Comparison of ENCODE assay signal across 8 cellular contexts in genomic region chr22:32204211-32204855, GRCh38. TPM values are rescaled to one million over a fixed set of nuclear protein-coding genes. Genes with fewer than 3 reads are reported as not detected.
A peak's percentile ranks its signal among the peaks of the same experiment; 100 is the strongest.
DNase-seq lines count a peak whose midpoint lies in the region; ATAC-seq and TF ChIP-seq lines count a peak whose summit lies in the region.

No MANE protein-coding gene starts in this region.

- DNase-seq in GM13977 (ENCODE audit: low spot score) (peak; percentile 48), NCI-H2171 treated with DMSO at 0.1 percent for 48 hours (lab: John Stamatoyannopoulos, UW) (peak; percentile 95), chondrocyte (ENCODE audit: low spot score) (no peak), hepatic stellate cell (ENCODE audit: low spot score) (no peak), cerebellar nuclear complex (lab: John Stamatoyannopoulos, UW) (no peak)
- no peak for DNase-seq in stimulated activated CD4-positive, alpha-beta T cell treated with anti-CD3 and anti-CD28 coated beads, Interleukin-2, amount 100 ng/mL, for 48 hours

- H3K27me3 ChIP-seq in neural cell (ENCODE audit: insufficient read depth, low read depth, low read length): peaks cover 27% of the 10 kb centered on the region

- H3K9ac ChIP-seq in neural cell (ENCODE audit: low read length): peak overlapping the region; percentile 84

- H3K79me2 ChIP-seq in neural cell (replicated peaks; ENCODE audit: insufficient read depth, low read length): no peaks in the 10 kb centered on the region

- no peaks in the 10 kb centered on the region for H3K9me3 Mint-ChIP-seq in chondrocyte (ENCODE audit: low read depth)

- H3K27ac ChIP-seq in neural cell (ENCODE audit: low read length): peak overlapping the region; percentile 92

- TF ChIP-seq CTCF in GM13977 (IDR thresholded peaks at IDR 0.05; ENCODE audit: extremely low read depth, insufficient read depth, missing control alignments) (no peak), chondrocyte (IDR thresholded peaks at IDR 0.05) (no peak), neural cell (IDR thresholded peaks at IDR 0.05; ENCODE audit: poor library complexity, severe bottlenecking) (peak; percentile 63)

- peak overlapping the region; percentile 81 for H3K4me3 ChIP-seq in neural cell (ENCODE audit: low read length)

- in situ Hi-C loops in GM13977 (cut with MboI; ENCODE audit: low pct_unique_long_range_greater_than_20kb, low sequenced_read_pairs, unreplicated experiment): no loop called here

- peak overlapping the region; percentile 41 for H3K27ac Mint-ChIP-seq in chondrocyte (ENCODE audit: unreplicated experiment)

- H3K36me3 ChIP-seq in neural cell (ENCODE audit: insufficient read depth, low read length): no peaks in the 10 kb centered on the region

- peak overlapping the region; percentile 86 for H3K4me3 Mint-ChIP-seq in chondrocyte (ENCODE audit: unreplicated experiment)

- peaks cover 14% of the 10 kb centered on the region for H3K4me1 Mint-ChIP-seq in chondrocyte (ENCODE audit: low read depth)

- peaks cover 6% of the 10 kb centered on the region for H3F3A ChIP-seq in neural cell (ENCODE audit: insufficient read depth, low read length, poor library complexity, severe bottlenecking)

- H3K36me3 Mint-ChIP-seq in chondrocyte (ENCODE audit: low read depth): no peaks in the 10 kb centered on the region

- ATAC-seq in HG03280 (IDR thresholded peaks at IDR 0.05; ENCODE audit: unreplicated experiment): no peak

- no peaks in the 10 kb centered on the region for H4K20me1 ChIP-seq in neural cell (ENCODE audit: insufficient read depth)

- H2AFZ ChIP-seq in neural cell (ENCODE audit: low read depth, low read length): peak overlapping the region; percentile 63

- no peaks in the 10 kb centered on the region for H3K9me2 ChIP-seq in neural cell (ENCODE audit: insufficient read depth, low read length)

- H3K27me3 Mint-ChIP-seq in chondrocyte (ENCODE audit: low read depth): peaks cover 7% of the 10 kb centered on the region

- peak overlapping the region; percentile 75 for H3K4me2 ChIP-seq in neural cell (ENCODE audit: low read length)

- no peak for TF ChIP-seq RAD21 in neural cell (conservative IDR thresholded peaks at IDR 0.05)

- TF ChIP-seq EP300 in neural cell (conservative IDR thresholded peaks at IDR 0.05; ENCODE audit: poor library complexity, severe bottlenecking): peak; percentile 49

- no peaks in the 10 kb centered on the region for H3K9me3 ChIP-seq in neural cell (ENCODE audit: low read length)

TF ChIP-seq in neural cell, 6 proteins besides CTCF, POLR2A, EP300 and RAD21:
- peak; percentile 26 for TF ChIP-seq SMC3 (conservative IDR thresholded peaks at IDR 0.05; ENCODE audit: poor library complexity)
- peak; percentile 91 for TF ChIP-seq MXI1 (conservative IDR thresholded peaks at IDR 0.05; ENCODE audit: poor library complexity, severe bottlenecking)
- TF ChIP-seq REST (IDR thresholded peaks at IDR 0.05; ENCODE audit: borderline replicate concordance): peak; percentile 47
- no peak for TF ChIP-seq EZH2 (IDR thresholded peaks at IDR 0.05; ENCODE audit: borderline replicate concordance, insufficient read depth, low read length, poor library complexity, severe bottlenecking)
- no peak for TF ChIP-seq TAF1 (IDR thresholded peaks at IDR 0.05; ENCODE audit: low read depth)
- peak; percentile 31 for TF ChIP-seq POLR2AphosphoS5 (IDR thresholded peaks at IDR 0.05)

RNA-seq across cellular contexts. Expression of gene RFPL2, which starts 0.5 kb away (rescaled TPM):
- 0.22 TPM in 1 of 3 replicates, not detected in the others for total RNA-seq in chondrocyte
- polyA plus RNA-seq in neural cell: 9.7 and 11.7 TPM in 2 replicates
- 2.2 and 3.9 TPM in 2 replicates for polyA minus RNA-seq in neural cell

RNA-seq across cellular contexts. Expression of gene C22orf42, which starts 45.2 kb away (rescaled TPM):
- not detected in 3 replicates for total RNA-seq in chondrocyte
- 51.0 and 64.0 TPM in 2 replicates for polyA plus RNA-seq in neural cell
- polyA minus RNA-seq in neural cell: 23.0 and 25.6 TPM in 2 replicates

RNA-seq across cellular contexts. Expression of gene SLC5A4, which starts 50.8 kb away (rescaled TPM):
- not detected in 3 replicates for total RNA-seq in chondrocyte
- polyA plus RNA-seq in neural cell: not detected in 2 replicates
- not detected in 2 replicates for polyA minus RNA-seq in neural cell

Comparison
In these comparisons a context has a peak if more than half of its experiments do, and no peak if none do; other contexts are left out.
1. DNase-seq: peak in GM13977 (single experiment) and NCI-H2171 treated with DMSO at 0.1 percent for 48 hours (single experiment); none in chondrocyte (single experiment), hepatic stellate cell (single experiment), stimulated activated CD4-positive, alpha-beta T cell treated with anti-CD3 and anti-CD28 coated beads, Interleukin-2, amount 100 ng/mL, for 48 hours (0 of 2) and cerebellar nuclear complex (0 of 2).